Comparison of ENCODE assay signal across 15 cellular contexts in genomic region chr22:49589301-49589700, GRCh38.
A peak's percentile ranks its signal among the peaks of the same experiment; 100 is the strongest.
DNase-seq lines count a peak whose midpoint lies in the region; ATAC-seq, FAIRE-seq and TF ChIP-seq lines count a peak whose summit lies in the region.
"Had no signal": no experiment of that assay in that cellular context is flagged by ENCODE, and none has a peak within 500 bp of the region (broad histone marks: within the 10 kb centered on the region; RNA-seq: fewer than 3 reads in every experiment).

No MANE protein-coding gene starts in this region.

- H3K4me1 ChIP-seq in K562 (replicated peaks in 1 of 2; ENCODE audit: control insufficient read depth in 2 of 2, insufficient read depth in 2 of 2, low read length in 2 of 2) (no peaks in the 10 kb centered on the region; a peak in 2 of 5 replicates), osteoblast (ENCODE audit: insufficient read depth, low read length) (no peaks in the 10 kb centered on the region)

- H3K27ac Mint-ChIP-seq in activated naive CD4-positive, alpha-beta T cell treated with anti-CD3 and anti-CD28 coated beads, Interleukin-2, amount 10 ng/mL, durations not matched to agents 7 days and 5 days = no peak overlapping the region
- no peak overlapping the region for H3K27ac Mint-ChIP-seq in nephron progenitor cell
- no peak overlapping the region for H3K27ac Mint-ChIP-seq in stimulated activated naive B cell treated with anti-CD40 and anti-IgM and Interleukin-4, amounts not matched to agents 10 μg/mL and 1 μg/mL and 100 μg/mL, for 72 hours
- H3K27ac Mint-ChIP-seq: CD4-positive, alpha-beta T cell; GM23338 had no signal

- ATAC-seq in K562 = no peak
- no peak for ATAC-seq in stimulated activated naive B cell treated with anti-CD40 and anti-IgM and Interleukin-4, amounts not matched to agents 10 μg/mL and 1 μg/mL and 100 μg/mL, for 72 hours (replicated peaks)
- ATAC-seq: GM12878, GM23338 had no signal

- in situ Hi-C loops in K562 (cut with MboI) = no loop called here

- no peaks in the 10 kb centered on the region for H3K4me1 Mint-ChIP-seq in activated naive CD4-positive, alpha-beta T cell treated with anti-CD3 and anti-CD28 coated beads, Interleukin-2, amount 10 ng/mL, durations not matched to agents 7 days and 5 days
- H3K4me1 Mint-ChIP-seq in nephron progenitor cell = no peaks in the 10 kb centered on the region
- H3K4me1 Mint-ChIP-seq in stimulated activated naive B cell treated with anti-CD40 and anti-IgM and Interleukin-4, amounts not matched to agents 10 μg/mL and 1 μg/mL and 100 μg/mL, for 72 hours = peaks cover 6 to 18% of the 10 kb centered on the region in 2 donors

- H3K4me3 ChIP-seq in K562 (no peak overlapping the region), osteoblast (ENCODE audit: insufficient read depth, low read length) (no peak overlapping the region)
- H3K4me3 ChIP-seq: BLaER1 treated with 17β-estradiol and CSF1 and Interleukin-3, amounts not matched to agents 10 nM and 100 nM; GM12878; GM23338 had no signal

- FAIRE-seq in K562 (lab: Jason Lieb, UNC) = no peak
- FAIRE-seq: GM12878, GM18507 had no signal

- H3K9me3 Mint-ChIP-seq in activated naive CD4-positive, alpha-beta T cell treated with anti-CD3 and anti-CD28 coated beads, Interleukin-2, amount 10 ng/mL, durations not matched to agents 7 days and 5 days = no peaks in the 10 kb centered on the region
- H3K9me3 Mint-ChIP-seq in nephron progenitor cell = no peaks in the 10 kb centered on the region
- H3K9me3 Mint-ChIP-seq in stimulated activated naive B cell treated with anti-CD40 and anti-IgM and Interleukin-4, amounts not matched to agents 10 μg/mL and 1 μg/mL and 100 μg/mL, for 72 hours = no peaks in the 10 kb centered on the region
- H3K9me3 Mint-ChIP-seq: CD4-positive, alpha-beta T cell; GM23338; IgD-negative memory B cell had no signal

- CTCF ChIA-PET in activated naive CD4-positive, alpha-beta T cell treated with anti-CD3 and anti-CD28 coated beads, Interleukin-2, amount 10 ng/mL, durations not matched to agents 7 days and 5 days (lab: Charles Lee) = no interaction called here
- CTCF ChIA-PET in K562 (lab: Yijun Ruan, JAX; ENCODE audit: low intra/inter-chr PET ratio) = no interaction called here

- peaks cover 47% of the 10 kb centered on the region for H3K79me2 ChIP-seq in K562 (ENCODE audit: control insufficient read depth, insufficient read depth, low read length)
- no peaks in the 10 kb centered on the region for H3K79me2 ChIP-seq in osteoblast (ENCODE audit: insufficient read depth, low read length)

- peak; percentile 6 for DNase-seq in activated naive CD4-positive, alpha-beta T cell treated with anti-CD3 and anti-CD28 coated beads, Interleukin-2, amount 10 ng/mL, durations not matched to agents 7 days and 5 days
- DNase-seq in activated naive CD4-positive, alpha-beta T cell (lab: John Stamatoyannopoulos, UW) = no peak
- DNase-seq in K562 (ENCODE audit: extremely low read depth in 1 of 4, low spot score in 3 of 4) = no peak
- DNase-seq in osteoblast (ENCODE audit: insufficient read length, low spot score, missing footprints) = peak; percentile 26
- no peak for DNase-seq in nephron progenitor cell
- DNase-seq in stimulated activated naive B cell treated with anti-CD40 and anti-IgM and Interleukin-4, amounts not matched to agents 10 μg/mL and 1 μg/mL and 100 μg/mL, for 72 hours = no peak
- DNase-seq in NOMO-1 treated with DMSO at 0.1 percent for 48 hours (lab: John Stamatoyannopoulos, UW; ENCODE audit: unreplicated experiment) = no peak
- DNase-seq: ACHN, DMS79 had no signal

- peaks cover 21% of the 10 kb centered on the region for H4K20me1 ChIP-seq in K562 (replicated peaks; ENCODE audit: control insufficient read depth, insufficient read depth, low read length)
- H4K20me1 ChIP-seq in osteoblast (ENCODE audit: insufficient read depth, low read length) = no peaks in the 10 kb centered on the region

- H3K9me3 ChIP-seq in K562 (replicated peaks; ENCODE audit: control insufficient read depth, insufficient read depth, low read depth, low read length) (no peaks in the 10 kb centered on the region), osteoblast (ENCODE audit: low read depth, low read length) (no peaks in the 10 kb centered on the region)

- no peak for TF ChIP-seq POLR2A in K562 (conservative IDR thresholded peaks at IDR 0.05)

- no peak for TF ChIP-seq RAD21 in K562 (CRISPR knock-in tag; conservative IDR thresholded peaks at IDR 0.05 in 1 of 2, IDR thresholded peaks at IDR 0.05 in 1 of 2)

- H3K27me3 Mint-ChIP-seq in activated naive CD4-positive, alpha-beta T cell treated with anti-CD3 and anti-CD28 coated beads, Interleukin-2, amount 10 ng/mL, durations not matched to agents 7 days and 5 days = no peaks in the 10 kb centered on the region
- peaks cover 14% of the 10 kb centered on the region for H3K27me3 Mint-ChIP-seq in nephron progenitor cell (ENCODE audit: low read depth, poor library complexity)
- no peaks in the 10 kb centered on the region for H3K27me3 Mint-ChIP-seq in stimulated activated naive B cell treated with anti-CD40 and anti-IgM and Interleukin-4, amounts not matched to agents 10 μg/mL and 1 μg/mL and 100 μg/mL, for 72 hours
- H3K27me3 Mint-ChIP-seq: CD4-positive, alpha-beta T cell; IgD-negative memory B cell had no signal

- POLR2A ChIA-PET in K562 (lab: Yijun Ruan, JAX) = no interaction called here

- no peak overlapping the region for H3K9ac ChIP-seq in K562 (ENCODE audit: insufficient read depth in 1 of 2, low read depth in 2 of 2, low read length in 2 of 2)
- H3K9ac ChIP-seq: BLaER1 treated with 17β-estradiol and CSF1 and Interleukin-3, amounts not matched to agents 10 nM and 100 nM had no signal

- H3K27ac ChIP-seq in K562 (ENCODE audit: extremely low read depth, low read depth, low read length) (no peak overlapping the region), osteoblast (ENCODE audit: low read depth, low read length) (no peak overlapping the region)
- H3K27ac ChIP-seq: BLaER1 treated with 17β-estradiol and CSF1 and Interleukin-3, amounts not matched to agents 10 nM and 100 nM had no signal

- H2AFZ ChIP-seq in K562 (ENCODE audit: low read depth, low read length) (no peak overlapping the region), osteoblast (ENCODE audit: low read length) (no peak overlapping the region)
- H2AFZ ChIP-seq: GM23338 had no signal

- no TSS peak for BruUV-seq in K562 (replicated peaks; lab: Mats Ljungman, UMichigan)

- TF ChIP-seq CTCF in K562 (IDR thresholded peaks at IDR 0.05 in 2 of 3, conservative IDR thresholded peaks at IDR 0.05 in 1 of 3; ENCODE audit: insufficient read depth in 2 of 3, low read depth in 1 of 3, low read length in 3 of 3) (no peak), osteoblast (IDR thresholded peaks at IDR 0.05; ENCODE audit: extremely low read depth, low read depth, low read length) (no peak), nephron progenitor cell (IDR thresholded peaks at IDR 0.05) (no peak)

- no peak for TF ChIP-seq EP300 in K562 (IDR thresholded peaks at IDR 0.05; ENCODE audit: low read length)

- no peak overlapping the region for H3K4me3 Mint-ChIP-seq in activated naive CD4-positive, alpha-beta T cell treated with anti-CD3 and anti-CD28 coated beads, Interleukin-2, amount 10 ng/mL, durations not matched to agents 7 days and 5 days
- H3K4me3 Mint-ChIP-seq in nephron progenitor cell = no peak overlapping the region
- H3K4me3 Mint-ChIP-seq in stimulated activated naive B cell treated with anti-CD40 and anti-IgM and Interleukin-4, amounts not matched to agents 10 μg/mL and 1 μg/mL and 100 μg/mL, for 72 hours = no peak overlapping the region
- H3K4me3 Mint-ChIP-seq: CD4-positive, alpha-beta T cell; GM23338; IgD-negative memory B cell had no signal

- no peaks in the 10 kb centered on the region for H3K9me1 ChIP-seq in K562 (ENCODE audit: control insufficient read depth, insufficient read depth, low read length)

- H3K4me2 ChIP-seq in K562 (ENCODE audit: insufficient read depth, low read length) (no peak overlapping the region), osteoblast (ENCODE audit: insufficient read depth, low read length) (no peak overlapping the region)
- H3K4me2 ChIP-seq: BLaER1 treated with 17β-estradiol and CSF1 and Interleukin-3, amounts not matched to agents 10 nM and 100 nM; GM23338 had no signal

- intact Hi-C loops in K562 (cut with micrococcal nuclease) = no loop called here

- H3K36me3 ChIP-seq in K562 (ENCODE audit: control insufficient read depth, insufficient read depth, low read length) (peaks cover 37% of the 10 kb centered on the region; the same call in 2 of the 3 replicates), osteoblast (ENCODE audit: insufficient read depth, low read length) (no peaks in the 10 kb centered on the region)

- H3K36me3 Mint-ChIP-seq in activated naive CD4-positive, alpha-beta T cell treated with anti-CD3 and anti-CD28 coated beads, Interleukin-2, amount 10 ng/mL, durations not matched to agents 7 days and 5 days = no peaks in the 10 kb centered on the region
- no peaks in the 10 kb centered on the region for H3K36me3 Mint-ChIP-seq in nephron progenitor cell (ENCODE audit: low read depth)
- H3K36me3 Mint-ChIP-seq in stimulated activated naive B cell treated with anti-CD40 and anti-IgM and Interleukin-4, amounts not matched to agents 10 μg/mL and 1 μg/mL and 100 μg/mL, for 72 hours = peaks cover 9 to 15% of the 10 kb centered on the region in 2 donors

- 92% methylated on average over 7 of the region's 14 CpGs for WGBS in K562 (ENCODE audit: insufficient coverage, low coverage, missing lambda C conversion rate)

- H3K27me3 ChIP-seq in K562 (ENCODE audit: control insufficient read depth in 2 of 2, insufficient read depth in 2 of 2, low read length in 2 of 2) = no peaks in the 10 kb centered on the region
- no peaks in the 10 kb centered on the region for H3K27me3 ChIP-seq in osteoblast (ENCODE audit: insufficient read depth, low read length)
- H3K27me3 ChIP-seq: BLaER1 treated with 17β-estradiol and CSF1 and Interleukin-3, amounts not matched to agents 10 nM and 100 nM had no signal

TF ChIP-seq in K562, 482 proteins besides CTCF, POLR2A, EP300 and RAD21:
- TF ChIP-seq ZNF444 (CRISPR knock-in tag; IDR thresholded peaks at IDR 0.05) = no peak
- TF ChIP-seq SMC3 (conservative IDR thresholded peaks at IDR 0.05; ENCODE audit: insufficient read depth, low read depth, low read length) = no peak
- TF ChIP-seq POLR2G (IDR thresholded peaks at IDR 0.05; ENCODE audit: low read depth, low read length) = 0 out of 2 replicates have a peak, but pooled peaks have one; percentile 5
- TF ChIP-seq TAF1 (IDR thresholded peaks at IDR 0.05; ENCODE audit: control insufficient read depth, extremely low read depth, insufficient read depth, low read length, severe bottlenecking) = no peak

Comparison
In these comparisons a context has a peak if more than half of its experiments do, and no peak if none do; other contexts are left out.
1. DNase-seq: peak in activated naive CD4-positive, alpha-beta T cell treated with anti-CD3 and anti-CD28 coated beads, Interleukin-2, amount 10 ng/mL, durations not matched to agents 7 days and 5 days (single experiment) and osteoblast (single experiment); none in activated naive CD4-positive, alpha-beta T cell (0 of 4), K562 (0 of 4), nephron progenitor cell (single experiment), stimulated activated naive B cell treated with anti-CD40 and anti-IgM and Interleukin-4, amounts not matched to agents 10 μg/mL and 1 μg/mL and 100 μg/mL, for 72 hours (single experiment) and NOMO-1 treated with DMSO at 0.1 percent for 48 hours (single experiment).